Comparison of ENCODE assay signal across 20 cellular contexts in genomic region chr22:32916025-32916424, GRCh38.
"Had no signal": no experiment of that assay in that cellular context is flagged by ENCODE, and none has a peak within 500 bp of the region (broad histone marks: within the 10 kb centered on the region; RNA-seq: fewer than 3 reads in every experiment).

No MANE protein-coding gene starts in this region.

- ATAC-seq: activated CD4-positive, alpha-beta T cell treated with anti-CD3 and anti-CD28 coated beads for 36 hours; activated naive CD4-positive, alpha-beta T cell treated with anti-CD3 and anti-CD28 coated beads, Interleukin-2, amount 50 U/mL, for 72 hours; esophagus mucosa; gastroesophageal sphincter; heart left ventricle; left lobe of liver; natural killer cell treated with Interleukin-12 subunit alpha and Interleukin-12 subunit beta and Interleukin-15 and Interleukin-18, amount 100 ng/mL, for 72 hours; stimulated activated naive B cell treated with anti-CD40 and anti-IgM and Interleukin-4, amounts not matched to agents 10 μg/mL and 1 μg/mL and 100 μg/mL, for 72 hours had no signal

- H3K4me3 Mint-ChIP-seq: activated CD4-positive, alpha-beta T cell treated with anti-CD3 and anti-CD28 coated beads for 36 hours; dendritic cell treated with granulocyte-macrophage colony-stimulating factor and Interleukin-4, amounts not matched to agents 40 ng/mL and 50 ng/mL, for 4 days; mesothelial cell of epicardium; natural killer cell treated with Interleukin-12 subunit alpha and Interleukin-12 subunit beta and Interleukin-15 and Interleukin-18, amount 100 ng/mL, for 72 hours; stimulated activated naive B cell treated with anti-CD40 and anti-IgM and Interleukin-4, amounts not matched to agents 10 μg/mL and 1 μg/mL and 100 μg/mL, for 72 hours had no signal

- DNase-seq: activated CD4-positive, alpha-beta T cell treated with anti-CD3 and anti-CD28 coated beads for 36 hours; activated CD4-positive, alpha-beta T cell treated with anti-CD3 and anti-CD28 coated beads, Interleukin-2, amount 50 U/mL, for 48 hours; activated gamma-delta T cell; effector CD8-positive, alpha-beta T cell; heart left ventricle; kidney; spleen; stimulated activated CD4-positive, alpha-beta T cell treated with anti-CD3 and anti-CD28 coated beads, Interleukin-4, amount 100 ng/mL, for 4 hours; stimulated activated naive B cell treated with anti-CD40 and anti-IgM and Interleukin-4, amounts not matched to agents 10 μg/mL and 1 μg/mL and 100 μg/mL, for 72 hours; upper lobe of left lung had no signal

- H3K9me3 Mint-ChIP-seq: natural killer cell treated with Interleukin-12 subunit alpha and Interleukin-12 subunit beta and Interleukin-15 and Interleukin-18, amount 100 ng/mL, for 72 hours had no signal

- H3K27ac ChIP-seq: cardiac muscle cell, gastroesophageal sphincter, heart left ventricle, spleen, thoracic aorta, upper lobe of left lung had no signal

- H3K4me3 ChIP-seq: cardiac muscle cell, gastroesophageal sphincter, heart left ventricle, lung, spleen, thoracic aorta, upper lobe of left lung had no signal

- H3K36me3 ChIP-seq: cardiac muscle cell, gastroesophageal sphincter, heart left ventricle, spleen, thoracic aorta, upper lobe of left lung had no signal

- H3K27ac Mint-ChIP-seq: activated CD4-positive, alpha-beta T cell treated with anti-CD3 and anti-CD28 coated beads for 36 hours; activated naive CD4-positive, alpha-beta T cell treated with anti-CD3 and anti-CD28 coated beads, Interleukin-2, amount 50 U/mL, for 72 hours; dendritic cell treated with granulocyte-macrophage colony-stimulating factor and Interleukin-4, amounts not matched to agents 40 ng/mL and 50 ng/mL, for 4 days; mesothelial cell of epicardium; natural killer cell treated with Interleukin-12 subunit alpha and Interleukin-12 subunit beta and Interleukin-15 and Interleukin-18, amount 100 ng/mL, for 72 hours; stimulated activated naive B cell treated with anti-CD40 and anti-IgM and Interleukin-4, amounts not matched to agents 10 μg/mL and 1 μg/mL and 100 μg/mL, for 72 hours had no signal

- H3K27me3 ChIP-seq: cardiac muscle cell, gastroesophageal sphincter, heart left ventricle, spleen, upper lobe of left lung had no signal

- H3K27me3 Mint-ChIP-seq: stimulated activated naive B cell treated with anti-CD40 and anti-IgM and Interleukin-4, amounts not matched to agents 10 μg/mL and 1 μg/mL and 100 μg/mL, for 72 hours had no signal

- H3K36me3 Mint-ChIP-seq: mesothelial cell of epicardium; natural killer cell treated with Interleukin-12 subunit alpha and Interleukin-12 subunit beta and Interleukin-15 and Interleukin-18, amount 100 ng/mL, for 72 hours had no signal

- H3K4me1 Mint-ChIP-seq: activated CD4-positive, alpha-beta T cell treated with anti-CD3 and anti-CD28 coated beads for 36 hours; stimulated activated naive B cell treated with anti-CD40 and anti-IgM and Interleukin-4, amounts not matched to agents 10 μg/mL and 1 μg/mL and 100 μg/mL, for 72 hours had no signal
